Comparison of ENCODE assay signal across 31 cellular contexts in the genomic region with DNA sequence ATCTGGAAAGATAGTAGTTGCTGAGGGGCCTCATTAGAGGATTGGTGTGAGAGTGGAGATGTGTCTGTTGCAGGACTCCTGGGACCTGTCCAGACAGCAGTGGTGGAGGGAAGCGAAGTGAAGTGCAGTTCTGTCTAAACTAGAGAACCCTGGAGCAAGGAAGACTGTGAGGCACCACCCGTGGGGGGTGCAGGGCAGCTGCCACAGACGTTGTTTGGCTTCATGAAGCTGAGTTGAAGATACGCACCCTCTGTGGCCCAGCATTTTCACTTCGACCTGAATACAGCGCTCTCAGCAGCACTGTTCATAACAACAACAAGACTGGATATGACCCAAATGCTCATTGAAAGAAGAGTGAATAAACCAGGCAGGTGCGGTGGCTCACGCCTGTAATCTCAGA.
"Had no signal": no experiment of that assay in that cellular context is flagged by ENCODE, and none has a peak within 500 bp of the region (broad histone marks: within the 10 kb centered on the region; RNA-seq: fewer than 3 reads in every experiment).

No MANE protein-coding gene starts in this region.

- H3K27me3 Mint-ChIP-seq: activated T-cell treated with anti-CD3 and anti-CD28 coated beads, Interleukin-2, amount 50 U/mL, for 24 hours; stimulated activated naive CD8-positive, alpha-beta T cell treated with anti-CD3 and anti-CD28 coated beads, Interleukin-15, amount 100 ng/mL, for 72 hours had no signal

- H3K9me3 ChIP-seq: esophagus squamous epithelium, mucosa of descending colon, neutrophil, right lobe of liver, thyroid gland, upper lobe of right lung had no signal

- H3K27me3 ChIP-seq: right lobe of liver, thyroid gland, upper lobe of right lung had no signal

- DNase-seq: activated CD4-positive, alpha-beta memory T cell treated with anti-CD3 and anti-CD28 coated beads, Interleukin-2, amount 10 ng/mL, durations not matched to agents 7 days and 5 days; activated CD4-positive, alpha-beta T cell treated with anti-CD3 and anti-CD28 coated beads, Interleukin-2, amount 10 ng/mL, durations not matched to agents 24 days and 14 days; activated CD4-positive, CD25-positive, alpha-beta regulatory T cell treated with anti-CD3 and anti-CD28 coated beads, Interleukin-2, amount 50 U/mL, for 72 hours; activated CD8-positive, alpha-beta memory T cell treated with anti-CD3 and anti-CD28 coated beads, Interleukin-2, amount 50 U/mL, for 48 hours; activated gamma-delta T cell treated with Interleukin-2 at 50 U/mL for 16 hours; activated naive CD4-positive, alpha-beta T cell treated with anti-CD3 and anti-CD28 coated beads, Interleukin-2, amount 50 U/mL, for 16 hours; activated T-cell treated with anti-CD3 and anti-CD28 coated beads, Interleukin-2, amount 50 U/mL, for 24 hours; amniotic stem cell; central memory CD4-positive, alpha-beta T cell; effector CD8-positive, alpha-beta T cell; esophagus squamous epithelium; foreskin melanocyte; left cardiac atrium; left ventricle myocardium superior; right lobe of liver; stimulated activated CD4-positive, alpha-beta T cell treated with anti-CD3 and anti-CD28 coated beads, Interleukin-12 subunit alpha, Interleukin-12 subunit beta, amount 100 ng/mL, for 4 hours; stimulated activated CD4-positive, alpha-beta T cell treated with anti-CD3 and anti-CD28 coated beads, Interleukin-4, amount 100 ng/mL, for 1 hour; stimulated activated naive CD8-positive, alpha-beta T cell treated with anti-CD3 and anti-CD28 coated beads, Interleukin-15, amount 100 ng/mL, for 72 hours; T-helper 9 cell; thyroid gland; upper lobe of right lung had no signal

- H3K4me3 ChIP-seq: esophagus squamous epithelium, mucosa of descending colon, right lobe of liver, thyroid gland, upper lobe of right lung had no signal

- ATAC-seq: left cardiac atrium; left ventricle myocardium superior; mucosa of descending colon; stimulated activated naive CD8-positive, alpha-beta T cell treated with anti-CD3 and anti-CD28 coated beads, Interleukin-15, amount 100 ng/mL, for 72 hours; upper lobe of right lung had no signal

- FAIRE-seq: endometrium, islet of Langerhans, TTC549 had no signal

- H3K9me3 Mint-ChIP-seq: activated CD4-positive, alpha-beta T cell treated with anti-CD3 and anti-CD28 coated beads, Interleukin-2, amount 10 ng/mL, durations not matched to agents 24 days and 14 days; activated T-cell treated with anti-CD3 and anti-CD28 coated beads, Interleukin-2, amount 50 U/mL, for 24 hours; nephron; stimulated activated naive CD8-positive, alpha-beta T cell treated with anti-CD3 and anti-CD28 coated beads, Interleukin-15, amount 100 ng/mL, for 72 hours; T-helper 1 cell treated with Interleukin-12 subunit alpha and Interleukin-12 subunit beta and Interleukin-4 antibody, amounts not matched to agents 30 μg/mL and 1 μg/mL, for 36 hours had no signal

- H3K27ac ChIP-seq: epithelial cell of prostate, esophagus squamous epithelium, neutrophil, right lobe of liver, thyroid gland, upper lobe of right lung, VCaP had no signal

- H3K4me1 ChIP-seq: right lobe of liver had no signal

- H3K4me3 Mint-ChIP-seq: activated CD4-positive, alpha-beta memory T cell treated with anti-CD3 and anti-CD28 coated beads, Interleukin-2, amount 10 ng/mL, durations not matched to agents 7 days and 5 days; activated CD4-positive, alpha-beta T cell treated with anti-CD3 and anti-CD28 coated beads, Interleukin-2, amount 10 ng/mL, durations not matched to agents 24 days and 14 days; activated T-cell treated with anti-CD3 and anti-CD28 coated beads, Interleukin-2, amount 50 U/mL, for 24 hours; nephron; stimulated activated naive CD8-positive, alpha-beta T cell treated with anti-CD3 and anti-CD28 coated beads, Interleukin-15, amount 100 ng/mL, for 72 hours; T-helper 1 cell treated with Interleukin-12 subunit alpha and Interleukin-12 subunit beta and Interleukin-4 antibody, amounts not matched to agents 30 μg/mL and 1 μg/mL, for 36 hours had no signal

- H3K27ac Mint-ChIP-seq: activated CD4-positive, alpha-beta memory T cell treated with anti-CD3 and anti-CD28 coated beads, Interleukin-2, amount 10 ng/mL, durations not matched to agents 7 days and 5 days; activated CD4-positive, alpha-beta T cell treated with anti-CD3 and anti-CD28 coated beads, Interleukin-2, amount 10 ng/mL, durations not matched to agents 24 days and 14 days; activated T-cell treated with anti-CD3 and anti-CD28 coated beads, Interleukin-2, amount 50 U/mL, for 24 hours; nephron; progenitor cell of endocrine pancreas; T-helper 1 cell treated with Interleukin-12 subunit alpha and Interleukin-12 subunit beta and Interleukin-4 antibody, amounts not matched to agents 30 μg/mL and 1 μg/mL, for 36 hours had no signal

- H3K36me3 ChIP-seq: esophagus squamous epithelium, neutrophil, right lobe of liver, thyroid gland, upper lobe of right lung had no signal
